Comparison of ENCODE assay signal across 16 cellular contexts in genomic region chr5:11797132-11797531, GRCh38.
DNase-seq lines count a peak whose midpoint lies in the region; ATAC-seq, FAIRE-seq and TF ChIP-seq lines count a peak whose summit lies in the region.
"Had no signal": no experiment of that assay in that cellular context is flagged by ENCODE, and none has a peak within 500 bp of the region (broad histone marks: within the 10 kb centered on the region; RNA-seq: fewer than 3 reads in every experiment).

No MANE protein-coding gene starts in this region.

- no peaks in the 10 kb centered on the region for H3K36me3 Mint-ChIP-seq in brain

- no peaks in the 10 kb centered on the region for H3K27me3 Mint-ChIP-seq in brain
- H3K27me3 Mint-ChIP-seq: central memory CD8-positive, alpha-beta T cell; progenitor cell of endocrine pancreas had no signal

- H3K27me3 ChIP-seq in right cardiac atrium (ENCODE audit: control insufficient read depth, insufficient read depth) (no peaks in the 10 kb centered on the region), tibial artery (no peaks in the 10 kb centered on the region)
- H3K27me3 ChIP-seq: adrenal gland, SJSA1, stomach had no signal

- H3K4me3 ChIP-seq in right cardiac atrium (ENCODE audit: low read length), result no peak overlapping the region
- H3K4me3 ChIP-seq in tibial artery, result no peak overlapping the region
- H3K4me3 ChIP-seq: adrenal gland, SJSA1, stomach had no signal

- H3K27ac ChIP-seq in right cardiac atrium (ENCODE audit: low read length) (no peak overlapping the region), tibial artery (no peak overlapping the region)
- H3K27ac ChIP-seq: adrenal gland, SJSA1, stomach had no signal

- peaks cover 0 to 3% (median 0%) of the 10 kb centered on the region in 5 experiments for H3K9me3 Mint-ChIP-seq in brain

- no peaks in the 10 kb centered on the region for H3K36me3 ChIP-seq in tibial artery
- H3K36me3 ChIP-seq: adrenal gland, SJSA1, stomach had no signal

- H3K4me1 ChIP-seq in right cardiac atrium (ENCODE audit: control insufficient read depth, insufficient read depth, low read length), result no peaks in the 10 kb centered on the region
- H3K4me1 ChIP-seq in tibial artery, result no peaks in the 10 kb centered on the region
- H3K4me1 ChIP-seq: adrenal gland, SJSA1, stomach had no signal

- H3K4me1 Mint-ChIP-seq in brain, result peaks cover 68% of the 10 kb centered on the region
- H3K4me1 Mint-ChIP-seq: central memory CD8-positive, alpha-beta T cell had no signal

- 33% methylated on average over 4 of the region's 4 CpGs for WGBS in right cardiac atrium

- H3K27ac Mint-ChIP-seq in brain, result peak overlapping the region in 3 of 5 experiments; percentile 52 to 78 (median 72)
- H3K27ac Mint-ChIP-seq: activated T-helper 2 cell treated with anti-CD3 and anti-CD28 coated beads, Interferon-gamma antibody, Interleukin-2, Interleukin-4, amounts not matched to agents 10 μg/mL and 5 μg/mL and 100 μg/mL, durations not matched to agents 14 hours and 24 hours and 36 hours; progenitor cell of endocrine pancreas had no signal

- TF ChIP-seq CTCF in brain (conservative IDR thresholded peaks at IDR 0.05), result no peak
- TF ChIP-seq CTCF in tibial artery (IDR thresholded peaks at IDR 0.05), result no peak

- no peaks in the 10 kb centered on the region for H3K9me3 ChIP-seq in right cardiac atrium (ENCODE audit: control insufficient read depth, low read length)
- no peaks in the 10 kb centered on the region for H3K9me3 ChIP-seq in tibial artery
- H3K9me3 ChIP-seq: adrenal gland, SJSA1, stomach had no signal

- DNase-seq in right cardiac atrium (peak in 2 of 3 donors; percentile 37 to 54), Right ventricle myocardium inferior (ENCODE audit: missing footprints) (no peak), NCI-H446 (lab: John Stamatoyannopoulos, UW) (peak; percentile 98 to 99), urothelium cell line (ENCODE audit: low spot score) (peak; percentile 45), frontal cortex (ENCODE audit: low spot score in 2 of 2) (no peak), tibial artery (no peak), COLO829 (ENCODE audit: low spot score) (no peak)
- DNase-seq: adrenal gland; KBM-7; stimulated activated CD4-positive, alpha-beta T cell treated with anti-CD3 and anti-CD28 coated beads, Interleukin-12 subunit alpha, Interleukin-12 subunit beta, amount 100 ng/mL, for 4 hours; stomach had no signal

- FAIRE-seq in urothelium cell line (lab: Jason Lieb, UNC), result no peak
- FAIRE-seq in frontal cortex (lab: Jason Lieb, UNC), result no peak

- intact Hi-C loops in right cardiac atrium (cut with DNase I) (no loop called here), Right ventricle myocardium inferior (cut with DNase I) (no loop called here), tibial artery (cut with DNase I; ENCODE audit: low total_unique reads) (no loop called here)

- peak overlapping the region in 3 of 5 experiments; percentile 44 to 68 (median 68) for H3K4me3 Mint-ChIP-seq in brain
- H3K4me3 Mint-ChIP-seq: central memory CD8-positive, alpha-beta T cell had no signal

- ATAC-seq in right cardiac atrium (no peak), Right ventricle myocardium inferior (no peak)

Comparison
In these comparisons a context has a peak if more than half of its experiments do, and no peak if none do; other contexts are left out.
1. DNase-seq: peak in right cardiac atrium (2 of 3), NCI-H446 (2 of 2) and urothelium cell line (single experiment); none in Right ventricle myocardium inferior (single experiment), frontal cortex (0 of 2), tibial artery (0 of 2) and COLO829 (single experiment).